In the genomic region with DNA sequence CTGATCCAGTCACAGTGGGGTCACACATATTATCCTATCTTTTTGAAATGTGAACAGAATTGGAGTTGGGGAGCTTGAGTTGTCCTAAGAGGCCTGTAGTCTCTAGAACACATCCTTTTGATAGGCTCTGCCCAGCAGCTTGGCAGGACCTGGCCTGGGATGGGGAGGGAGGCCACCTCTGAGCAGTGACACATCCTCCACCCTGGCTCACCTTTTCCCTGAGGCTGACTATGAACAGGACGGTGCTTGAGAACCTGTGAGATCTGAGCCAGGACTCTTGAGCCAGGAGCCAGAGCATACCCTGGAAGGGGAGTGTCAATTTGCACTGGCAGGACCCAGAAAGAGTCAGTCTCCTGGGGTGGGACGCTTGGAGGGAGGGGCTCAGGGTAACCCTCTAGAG, we compare ENCODE assay signal across 18 cellular contexts. TPM values are rescaled to one million over a fixed set of nuclear protein-coding genes. Genes with fewer than 3 reads are reported as not detected.
DNase-seq lines count a peak whose midpoint lies in the region; ATAC-seq and TF ChIP-seq lines count a peak whose summit lies in the region.
"Had no signal": no experiment of that assay in that cellular context is flagged by ENCODE, and none has a peak within 500 bp of the region (broad histone marks: within the 10 kb centered on the region; RNA-seq: fewer than 3 reads in every experiment).

No MANE protein-coding gene starts in this region.

- H3K9me3 Mint-ChIP-seq in activated CD8-positive, alpha-beta memory T cell treated with anti-CD3 and anti-CD28 coated beads, Interleukin-2, amount 10 ng/mL, durations not matched to agents 7 days and 5 days (ENCODE audit: low read depth), result no peaks in the 10 kb centered on the region
- H3K9me3 Mint-ChIP-seq in H9, result no peaks in the 10 kb centered on the region
- H3K9me3 Mint-ChIP-seq: HFFc6 had no signal

- no peak overlapping the region for H2BK5ac ChIP-seq in H9 (ENCODE audit: insufficient read length, low read length)

- no peaks in the 10 kb centered on the region for H3K23me2 ChIP-seq in H9 (ENCODE audit: insufficient read length, low read depth, low read length, poor library complexity, severe bottlenecking)

- no peak overlapping the region for H3K4me2 ChIP-seq in H9 (ENCODE audit: insufficient read depth, insufficient read length, low read length)
- H3K4me2 ChIP-seq: BLaER1 had no signal

- H3K14ac ChIP-seq in H9 (ENCODE audit: insufficient read depth, low read length), result no peak overlapping the region

- H2BK15ac ChIP-seq in H9 (ENCODE audit: low read depth, low read length), result no peak overlapping the region

- TF ChIP-seq POLR2A in erythroblast (IDR thresholded peaks at IDR 0.05; ENCODE audit: low read length) (no peak), testis (IDR thresholded peaks at IDR 0.05) (no peak)

- no peak overlapping the region for H3T11ph ChIP-seq in H9 (ENCODE audit: low read length)

- no peak overlapping the region for H3K27ac Mint-ChIP-seq in activated CD8-positive, alpha-beta memory T cell treated with anti-CD3 and anti-CD28 coated beads, Interleukin-2, amount 10 ng/mL, durations not matched to agents 7 days and 5 days
- H3K27ac Mint-ChIP-seq in H9, result no peak overlapping the region
- H3K27ac Mint-ChIP-seq: CD4-positive, CD25-positive, alpha-beta regulatory T cell; HFFc6 had no signal

- H4K91ac ChIP-seq in H9 (ENCODE audit: insufficient read length, low read depth, low read length), result no peak overlapping the region

- no peak overlapping the region for H3K4ac ChIP-seq in H9 (ENCODE audit: low read depth, low read length)

- H3K9me3 ChIP-seq in H9 (ENCODE audit: control insufficient read depth, low read depth, low read length), result no peaks in the 10 kb centered on the region
- no peaks in the 10 kb centered on the region for H3K9me3 ChIP-seq in testis

- H3K27ac ChIP-seq in H9 (ENCODE audit: insufficient read length, low read depth, low read length) (no peak overlapping the region), testis (no peak overlapping the region)
- H3K27ac ChIP-seq: 22Rv1, BLaER1, HL-60 had no signal

- ATAC-seq in activated CD8-positive, alpha-beta memory T cell treated with anti-CD3 and anti-CD28 coated beads, Interleukin-2, amount 10 ng/mL, durations not matched to agents 7 days and 5 days, result no peak
- ATAC-seq in sciatic nerve, result no peak

- no peak overlapping the region for H3K9ac ChIP-seq in H9 (ENCODE audit: extremely low read depth, insufficient read length, low read length)
- H3K9ac ChIP-seq: BLaER1 had no signal

- intact Hi-C loops in sciatic nerve (cut with DNase I) (no loop called here), testis (cut with DNase I; ENCODE audit: low total_unique reads) (no loop called here)

- H3K4me1 ChIP-seq in H9 (ENCODE audit: insufficient read depth, low read length), result no peaks in the 10 kb centered on the region
- H3K4me1 ChIP-seq in testis, result no peaks in the 10 kb centered on the region
- H3K4me1 ChIP-seq: BLaER1 had no signal

- no peaks in the 10 kb centered on the region for H3K79me1 ChIP-seq in H9 (ENCODE audit: insufficient read depth, low read depth, low read length, poor library complexity, severe bottlenecking)

- no peak overlapping the region for H2BK20ac ChIP-seq in H9 (ENCODE audit: low read depth, low read length, poor library complexity, severe bottlenecking)

- no peak overlapping the region for H3K4me3 ChIP-seq in testis
- H3K4me3 ChIP-seq: BLaER1 had no signal

- H2BK120ac ChIP-seq in H9 (ENCODE audit: low read depth, low read length, poor library complexity, severe bottlenecking), result no peak overlapping the region

- H4K20me1 ChIP-seq in H9 (ENCODE audit: control insufficient read depth, insufficient read depth, insufficient read length), result no peaks in the 10 kb centered on the region
- H4K20me1 ChIP-seq: BLaER1 had no signal

- H3K4me1 Mint-ChIP-seq in activated CD8-positive, alpha-beta memory T cell treated with anti-CD3 and anti-CD28 coated beads, Interleukin-2, amount 10 ng/mL, durations not matched to agents 7 days and 5 days, result no peaks in the 10 kb centered on the region
- peaks cover 10 to 13% of the 10 kb centered on the region in 2 experiments for H3K4me1 Mint-ChIP-seq in H9
- H3K4me1 Mint-ChIP-seq: CD4-positive, CD25-positive, alpha-beta regulatory T cell had no signal

- no peak overlapping the region for H4K8ac ChIP-seq in H9 (replicated peaks; ENCODE audit: insufficient read length, low read depth, low read length)

- H2AK5ac ChIP-seq in H9 (ENCODE audit: insufficient read length, low read length), result no peak overlapping the region

- no peaks in the 10 kb centered on the region; the same call in 1 of the 2 replicates for H3K27me3 ChIP-seq in H9 (ENCODE audit: insufficient read depth, low read length)
- H3K27me3 ChIP-seq in testis, result no peaks in the 10 kb centered on the region
- H3K27me3 ChIP-seq: BLaER1 had no signal

- no peak overlapping the region for H4K5ac ChIP-seq in H9 (ENCODE audit: insufficient read length, low read depth, low read length)

- TF ChIP-seq CTCF in H9 (conservative IDR thresholded peaks at IDR 0.05) (no peak), testis (IDR thresholded peaks at IDR 0.05) (no peak)

- no peaks in the 10 kb centered on the region for H3K36me3 ChIP-seq in testis (ENCODE audit: low read depth, missing control alignments)
- H3K36me3 ChIP-seq: BLaER1 had no signal

- H2AFZ ChIP-seq in H9 (ENCODE audit: low read length), result no peak overlapping the region

- H3K27me3 Mint-ChIP-seq in activated CD8-positive, alpha-beta memory T cell treated with anti-CD3 and anti-CD28 coated beads, Interleukin-2, amount 10 ng/mL, durations not matched to agents 7 days and 5 days, result peaks cover 18% of the 10 kb centered on the region
- peaks cover 67% of the 10 kb centered on the region for H3K27me3 Mint-ChIP-seq in H9 (ENCODE audit: low read depth)

- no peak overlapping the region for H3K23ac ChIP-seq in H9 (ENCODE audit: insufficient read length, low read depth, low read length)

- no CpG with 5 or more reads among the region's 2 CpGs for WGBS in H9 (ENCODE audit: extremely low coverage, insufficient read length, low lambda C conversion rate)
- 70 to 81% methylated on average over 2 of the region's 2 CpGs for WGBS in testis, 2 donors

- no peaks in the 10 kb centered on the region for H3K36me3 Mint-ChIP-seq in activated CD8-positive, alpha-beta memory T cell treated with anti-CD3 and anti-CD28 coated beads, Interleukin-2, amount 10 ng/mL, durations not matched to agents 7 days and 5 days
- H3K36me3 Mint-ChIP-seq in H9 (ENCODE audit: insufficient read depth in 1 of 3, low read depth in 3 of 3), result no peaks in the 10 kb centered on the region
- H3K36me3 Mint-ChIP-seq: CD4-positive, CD25-positive, alpha-beta regulatory T cell had no signal

- no peak overlapping the region for H2BK12ac ChIP-seq in H9 (ENCODE audit: insufficient read length, low read depth, low read length)

- CTCF ChIA-PET in activated CD8-positive, alpha-beta memory T cell treated with anti-CD3 and anti-CD28 coated beads, Interleukin-2, amount 10 ng/mL, durations not matched to agents 7 days and 5 days (lab: Charles Lee), result interaction anchor here (1.7 to 10.1 kb wide), 2 partner anchors 47 to 57 kb away, joined by 5 to 96 read pairs; no protein-coding TSS in a partner anchor

- H3K79me2 ChIP-seq in H9 (ENCODE audit: insufficient read depth, low read length), result no peaks in the 10 kb centered on the region

- peak; percentile 30 for DNase-seq in activated CD8-positive, alpha-beta memory T cell treated with anti-CD3 and anti-CD28 coated beads, Interleukin-2, amount 50 U/mL, for 48 hours
- DNase-seq in activated CD8-positive, alpha-beta memory T cell treated with anti-CD3 and anti-CD28 coated beads, Interleukin-2, amount 10 ng/mL, durations not matched to agents 7 days and 5 days, result no peak
- DNase-seq in H9, result peak; percentile 17
- peak; percentile 42 for DNase-seq in islet precursor cell
- DNase-seq in sciatic nerve (ENCODE audit: low spot score), result peak; percentile 25
- no peak for DNase-seq in ureter (ENCODE audit: low spot score)
- no peak for DNase-seq in erythroblast (lab: John Stamatoyannopoulos, UW)
- DNase-seq in testis, result no peak
- DNase-seq: AML-193; CD4-positive, CD25-positive, alpha-beta regulatory T cell; DMS53; GF-D8; HCEC 1CT; HFFc6 had no signal

- no peak overlapping the region for H3K56ac ChIP-seq in H9 (ENCODE audit: insufficient read length, low read depth, low read length)

- H3K18ac ChIP-seq in H9 (ENCODE audit: insufficient read length, low read depth, low read length), result no peak overlapping the region

- no peak overlapping the region for H3K4me3 Mint-ChIP-seq in activated CD8-positive, alpha-beta memory T cell treated with anti-CD3 and anti-CD28 coated beads, Interleukin-2, amount 10 ng/mL, durations not matched to agents 7 days and 5 days
- no peak overlapping the region for H3K4me3 Mint-ChIP-seq in H9
- H3K4me3 Mint-ChIP-seq: CD4-positive, CD25-positive, alpha-beta regulatory T cell; HFFc6 had no signal

RNA-seq across cellular contexts. Expression of gene VAX2, which starts 17.6 kb away (rescaled TPM):
- total RNA-seq in activated CD8-positive, alpha-beta memory T cell treated with anti-CD3 and anti-CD28 coated beads, Interleukin-2, amount 10 ng/mL, durations not matched to agents 7 days and 5 days, result not detected
- not detected in 2 replicates for total RNA-seq in H9 (2021)
- 1.9 TPM for total RNA-seq in sciatic nerve
- total RNA-seq in ureter, result 0.44 TPM
- 1 to 10 TPM in 1 of 2 donors, under 1 TPM in 1; 0.94 to 1.2 TPM for total RNA-seq in testis
- polyA plus RNA-seq in testis (ENCODE audit: insufficient read depth, low read depth, low replicate concordance), result 0.58 TPM
- total RNA-seq: CD4-positive, CD25-positive, alpha-beta regulatory T cell; H1 had no signal
- polyA plus RNA-seq: CD4-positive, CD25-positive, alpha-beta regulatory T cell; H1 had no signal

RNA-seq across cellular contexts. Expression of gene ATP6V1B1, which starts 17.7 kb away (rescaled TPM):
- total RNA-seq in activated CD8-positive, alpha-beta memory T cell treated with anti-CD3 and anti-CD28 coated beads, Interleukin-2, amount 10 ng/mL, durations not matched to agents 7 days and 5 days, result not detected
- not detected in 2 replicates for total RNA-seq in H9 (2021)
- 1.3 TPM for total RNA-seq in sciatic nerve
- 2.4 TPM for total RNA-seq in ureter
- total RNA-seq in testis, result 1 to 10 TPM; 1.7 to 2.9 TPM
- polyA plus RNA-seq in testis (ENCODE audit: insufficient read depth, low read depth, low replicate concordance), result not detected
- total RNA-seq: CD4-positive, CD25-positive, alpha-beta regulatory T cell; H1 had no signal
- polyA plus RNA-seq: CD4-positive, CD25-positive, alpha-beta regulatory T cell; H1 had no signal

Comparison
In these comparisons a context has a peak if more than half of its experiments do, and no peak if none do; other contexts are left out.
1. DNase-seq: peak in activated CD8-positive, alpha-beta memory T cell treated with anti-CD3 and anti-CD28 coated beads, Interleukin-2, amount 50 U/mL, for 48 hours (single experiment), H9 (single experiment), islet precursor cell (single experiment) and sciatic nerve (single experiment); none in activated CD8-positive, alpha-beta memory T cell treated with anti-CD3 and anti-CD28 coated beads, Interleukin-2, amount 10 ng/mL, durations not matched to agents 7 days and 5 days (single experiment), ureter (single experiment), erythroblast (0 of 2) and testis (single experiment).